In the genomic region with DNA sequence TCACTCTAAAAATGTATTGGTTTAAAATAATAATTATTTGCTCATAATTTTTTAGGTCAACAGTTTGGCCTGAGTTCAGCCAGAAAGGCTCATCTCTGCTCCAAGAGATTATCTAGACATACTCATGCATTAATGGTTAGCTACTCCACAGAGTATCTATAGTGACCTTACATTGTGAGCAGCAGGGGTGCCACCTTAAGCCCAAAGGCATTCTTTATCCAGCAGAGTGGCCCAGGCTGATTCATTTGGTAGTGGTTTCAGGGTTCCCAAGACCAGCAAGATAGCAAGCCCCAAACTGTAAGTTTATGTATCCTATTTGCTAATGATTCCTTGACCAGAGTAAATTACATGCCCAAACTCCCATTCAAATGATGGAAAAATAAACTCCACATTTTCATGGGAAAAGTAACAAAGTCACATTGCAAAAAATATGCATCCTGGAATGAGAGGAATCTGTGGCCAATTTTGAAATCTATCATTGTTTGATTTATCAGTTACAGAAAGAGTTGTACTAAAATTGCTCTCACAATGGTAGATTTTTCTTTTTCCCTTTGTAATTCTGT, we compare ENCODE assay signal across 1 cellular context.
TF ChIP-seq lines count a peak whose summit lies in the region.

No MANE protein-coding gene starts in this region.

TF ChIP-seq in WTC11, 78 proteins besides CTCF, POLR2A, EP300 and RAD21 (continued from another document):
- TF ChIP-seq, protein P1, sequence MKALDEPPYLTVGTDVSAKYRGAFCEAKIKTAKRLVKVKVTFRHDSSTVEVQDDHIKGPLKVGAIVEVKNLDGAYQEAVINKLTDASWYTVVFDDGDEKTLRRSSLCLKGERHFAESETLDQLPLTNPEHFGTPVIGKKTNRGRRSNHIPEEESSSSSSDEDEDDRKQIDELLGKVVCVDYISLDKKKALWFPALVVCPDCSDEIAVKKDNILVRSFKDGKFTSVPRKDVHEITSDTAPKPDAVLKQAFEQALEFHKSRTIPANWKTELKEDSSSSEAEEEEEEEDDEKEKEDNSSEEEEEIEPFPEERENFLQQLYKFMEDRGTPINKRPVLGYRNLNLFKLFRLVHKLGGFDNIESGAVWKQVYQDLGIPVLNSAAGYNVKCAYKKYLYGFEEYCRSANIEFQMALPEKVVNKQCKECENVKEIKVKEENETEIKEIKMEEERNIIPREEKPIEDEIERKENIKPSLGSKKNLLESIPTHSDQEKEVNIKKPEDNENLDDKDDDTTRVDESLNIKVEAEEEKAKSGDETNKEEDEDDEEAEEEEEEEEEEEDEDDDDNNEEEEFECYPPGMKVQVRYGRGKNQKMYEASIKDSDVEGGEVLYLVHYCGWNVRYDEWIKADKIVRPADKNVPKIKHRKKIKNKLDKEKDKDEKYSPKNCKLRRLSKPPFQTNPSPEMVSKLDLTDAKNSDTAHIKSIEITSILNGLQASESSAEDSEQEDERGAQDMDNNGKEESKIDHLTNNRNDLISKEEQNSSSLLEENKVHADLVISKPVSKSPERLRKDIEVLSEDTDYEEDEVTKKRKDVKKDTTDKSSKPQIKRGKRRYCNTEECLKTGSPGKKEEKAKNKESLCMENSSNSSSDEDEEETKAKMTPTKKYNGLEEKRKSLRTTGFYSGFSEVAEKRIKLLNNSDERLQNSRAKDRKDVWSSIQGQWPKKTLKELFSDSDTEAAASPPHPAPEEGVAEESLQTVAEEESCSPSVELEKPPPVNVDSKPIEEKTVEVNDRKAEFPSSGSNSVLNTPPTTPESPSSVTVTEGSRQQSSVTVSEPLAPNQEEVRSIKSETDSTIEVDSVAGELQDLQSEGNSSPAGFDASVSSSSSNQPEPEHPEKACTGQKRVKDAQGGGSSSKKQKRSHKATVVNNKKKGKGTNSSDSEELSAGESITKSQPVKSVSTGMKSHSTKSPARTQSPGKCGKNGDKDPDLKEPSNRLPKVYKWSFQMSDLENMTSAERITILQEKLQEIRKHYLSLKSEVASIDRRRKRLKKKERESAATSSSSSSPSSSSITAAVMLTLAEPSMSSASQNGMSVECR (CRISPR knock-in tag; IDR thresholded peaks at IDR 0.05; ENCODE audit: borderline replicate concordance), result no peak
- TF ChIP-seq, protein P2, sequence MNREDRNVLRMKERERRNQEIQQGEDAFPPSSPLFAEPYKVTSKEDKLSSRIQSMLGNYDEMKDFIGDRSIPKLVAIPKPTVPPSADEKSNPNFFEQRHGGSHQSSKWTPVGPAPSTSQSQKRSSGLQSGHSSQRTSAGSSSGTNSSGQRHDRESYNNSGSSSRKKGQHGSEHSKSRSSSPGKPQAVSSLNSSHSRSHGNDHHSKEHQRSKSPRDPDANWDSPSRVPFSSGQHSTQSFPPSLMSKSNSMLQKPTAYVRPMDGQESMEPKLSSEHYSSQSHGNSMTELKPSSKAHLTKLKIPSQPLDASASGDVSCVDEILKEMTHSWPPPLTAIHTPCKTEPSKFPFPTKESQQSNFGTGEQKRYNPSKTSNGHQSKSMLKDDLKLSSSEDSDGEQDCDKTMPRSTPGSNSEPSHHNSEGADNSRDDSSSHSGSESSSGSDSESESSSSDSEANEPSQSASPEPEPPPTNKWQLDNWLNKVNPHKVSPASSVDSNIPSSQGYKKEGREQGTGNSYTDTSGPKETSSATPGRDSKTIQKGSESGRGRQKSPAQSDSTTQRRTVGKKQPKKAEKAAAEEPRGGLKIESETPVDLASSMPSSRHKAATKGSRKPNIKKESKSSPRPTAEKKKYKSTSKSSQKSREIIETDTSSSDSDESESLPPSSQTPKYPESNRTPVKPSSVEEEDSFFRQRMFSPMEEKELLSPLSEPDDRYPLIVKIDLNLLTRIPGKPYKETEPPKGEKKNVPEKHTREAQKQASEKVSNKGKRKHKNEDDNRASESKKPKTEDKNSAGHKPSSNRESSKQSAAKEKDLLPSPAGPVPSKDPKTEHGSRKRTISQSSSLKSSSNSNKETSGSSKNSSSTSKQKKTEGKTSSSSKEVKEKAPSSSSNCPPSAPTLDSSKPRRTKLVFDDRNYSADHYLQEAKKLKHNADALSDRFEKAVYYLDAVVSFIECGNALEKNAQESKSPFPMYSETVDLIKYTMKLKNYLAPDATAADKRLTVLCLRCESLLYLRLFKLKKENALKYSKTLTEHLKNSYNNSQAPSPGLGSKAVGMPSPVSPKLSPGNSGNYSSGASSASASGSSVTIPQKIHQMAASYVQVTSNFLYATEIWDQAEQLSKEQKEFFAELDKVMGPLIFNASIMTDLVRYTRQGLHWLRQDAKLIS (CRISPR knock-in tag; IDR thresholded peaks at IDR 0.05; ENCODE audit: borderline replicate concordance), result no peak
- TF ChIP-seq, protein P3, sequence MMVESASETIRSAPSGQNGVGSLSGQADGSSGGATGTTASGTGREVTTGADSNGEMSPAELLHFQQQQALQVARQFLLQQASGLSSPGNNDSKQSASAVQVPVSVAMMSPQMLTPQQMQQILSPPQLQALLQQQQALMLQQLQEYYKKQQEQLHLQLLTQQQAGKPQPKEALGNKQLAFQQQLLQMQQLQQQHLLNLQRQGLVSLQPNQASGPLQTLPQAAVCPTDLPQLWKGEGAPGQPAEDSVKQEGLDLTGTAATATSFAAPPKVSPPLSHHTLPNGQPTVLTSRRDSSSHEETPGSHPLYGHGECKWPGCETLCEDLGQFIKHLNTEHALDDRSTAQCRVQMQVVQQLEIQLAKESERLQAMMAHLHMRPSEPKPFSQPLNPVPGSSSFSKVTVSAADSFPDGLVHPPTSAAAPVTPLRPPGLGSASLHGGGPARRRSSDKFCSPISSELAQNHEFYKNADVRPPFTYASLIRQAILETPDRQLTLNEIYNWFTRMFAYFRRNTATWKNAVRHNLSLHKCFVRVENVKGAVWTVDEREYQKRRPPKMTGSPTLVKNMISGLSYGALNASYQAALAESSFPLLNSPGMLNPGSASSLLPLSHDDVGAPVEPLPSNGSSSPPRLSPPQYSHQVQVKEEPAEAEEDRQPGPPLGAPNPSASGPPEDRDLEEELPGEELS (CRISPR knock-in tag; IDR thresholded peaks at IDR 0.05), result no peak
- TF ChIP-seq GRHL2 (CRISPR knock-in tag; IDR thresholded peaks at IDR 0.05; ENCODE audit: insufficient replicate concordance, severe bottlenecking), result no peak
- no peak for TF ChIP-seq GABPB1 (CRISPR knock-in tag; IDR thresholded peaks at IDR 0.05)
- no peak for TF ChIP-seq EMX1 (CRISPR knock-in tag; IDR thresholded peaks at IDR 0.05)
- TF ChIP-seq SOX15 (CRISPR knock-in tag; IDR thresholded peaks at IDR 0.05), result no peak
- TF ChIP-seq ETV6 (CRISPR knock-in tag; IDR thresholded peaks at IDR 0.05), result no peak
- TF ChIP-seq, protein P4, sequence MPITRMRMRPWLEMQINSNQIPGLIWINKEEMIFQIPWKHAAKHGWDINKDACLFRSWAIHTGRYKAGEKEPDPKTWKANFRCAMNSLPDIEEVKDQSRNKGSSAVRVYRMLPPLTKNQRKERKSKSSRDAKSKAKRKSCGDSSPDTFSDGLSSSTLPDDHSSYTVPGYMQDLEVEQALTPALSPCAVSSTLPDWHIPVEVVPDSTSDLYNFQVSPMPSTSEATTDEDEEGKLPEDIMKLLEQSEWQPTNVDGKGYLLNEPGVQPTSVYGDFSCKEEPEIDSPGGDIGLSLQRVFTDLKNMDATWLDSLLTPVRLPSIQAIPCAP (CRISPR knock-in tag; IDR thresholded peaks at IDR 0.05), result no peak
- TF ChIP-seq AR (CRISPR knock-in tag; IDR thresholded peaks at IDR 0.05), result no peak
- no peak for TF ChIP-seq SMAD4 (CRISPR knock-in tag; IDR thresholded peaks at IDR 0.05)
